ENCODE assay signal across 8 cellular contexts in genomic region chr6:148464319-148465010, GRCh38.
A peak's percentile ranks its signal among the peaks of the same experiment; 100 is the strongest.
DNase-seq lines count a peak whose midpoint lies in the region; ATAC-seq and TF ChIP-seq lines count a peak whose summit lies in the region.

No MANE protein-coding gene starts in this region.

- H3K4me3 ChIP-seq in SJCRH30 (no peak overlapping the region), adrenal gland (no peak overlapping the region), left ventricle myocardium inferior (no peak overlapping the region), retinal pigment epithelial cell (ENCODE audit: low read length) (no peak overlapping the region)

- no peaks in the 10 kb centered on the region for H3K4me1 ChIP-seq in SJCRH30
- peaks cover 0 to 18% of the 10 kb centered on the region in 2 donors for H3K4me1 ChIP-seq in adrenal gland (replicated peaks in 1 of 2)
- peaks cover 65% of the 10 kb centered on the region for H3K4me1 ChIP-seq in left ventricle myocardium inferior

- TF ChIP-seq POLR2A in adrenal gland (IDR thresholded peaks at IDR 0.05), result no peak

- H3K27me3 ChIP-seq in SJCRH30, result no peaks in the 10 kb centered on the region
- no peaks in the 10 kb centered on the region for H3K27me3 ChIP-seq in adrenal gland
- H3K27me3 ChIP-seq in left ventricle myocardium inferior (ENCODE audit: low read depth), result no peaks in the 10 kb centered on the region

- DNase-seq in EL (peak; percentile 73), LHCN-M2 (ENCODE audit: low read depth) (peak; percentile 76), SJCRH30 (peak; percentile 47 to 81), adrenal gland (peak; percentile 37 to 88 (median 59)), left ventricle myocardium inferior (peak; percentile 62), retinal pigment epithelial cell (ENCODE audit: low read depth) (peak; percentile 27), GOT3 (lab: John Stamatoyannopoulos, UW) (no peak)

- peak; percentile 75 to 92 (median 86) for TF ChIP-seq CTCF in adrenal gland (IDR thresholded peaks at IDR 0.05)
- TF ChIP-seq CTCF in left ventricle myocardium inferior (IDR thresholded peaks at IDR 0.05; ENCODE audit: borderline replicate concordance), result peak; percentile 96
- peak; percentile 91 for TF ChIP-seq CTCF in retinal pigment epithelial cell (conservative IDR thresholded peaks at IDR 0.05; ENCODE audit: low read depth, low read length)

- peak; percentile 88 for ATAC-seq in GM21825 (IDR thresholded peaks at IDR 0.05; ENCODE audit: unreplicated experiment)

- intact Hi-C loops in adrenal gland (cut with DNase I) (loop anchor here (5.0 to 10.0 kb wide), 2 partner anchors 280 to 282 kb away; no protein-coding TSS in a partner anchor), left ventricle myocardium inferior (cut with micrococcal nuclease) (loop anchor here (2.0 to 10.0 kb wide), 2 partner anchors 120 to 288 kb away; partner anchors contain the start of gene SASH1)

- WGBS in adrenal gland, 4 donors, result 36 to 42% (median 39%) methylated on average over 5 of the region's 5 CpGs

- H3K9me3 ChIP-seq in SJCRH30 (replicated peaks) (no peaks in the 10 kb centered on the region), adrenal gland (replicated peaks in 1 of 3) (no peaks in the 10 kb centered on the region), left ventricle myocardium inferior (replicated peaks) (no peaks in the 10 kb centered on the region)

- H3K36me3 ChIP-seq in SJCRH30 (no peaks in the 10 kb centered on the region), adrenal gland (replicated peaks in 1 of 2) (no peaks in the 10 kb centered on the region), left ventricle myocardium inferior (peaks cover under 1% of the 10 kb centered on the region)

- H3K27ac ChIP-seq in SJCRH30 (no peak overlapping the region), adrenal gland (no peak overlapping the region), left ventricle myocardium inferior (replicated peaks) (peak overlapping the region; percentile 53)
